ENCODE assay signal across 8 cellular contexts in genomic region chr5:154857091-154857533, GRCh38. TPM values are rescaled to one million over a fixed set of nuclear protein-coding genes. Genes with fewer than 3 reads are reported as not detected.
A peak's percentile ranks its signal among the peaks of the same experiment; 100 is the strongest.
DNase-seq lines count a peak whose midpoint lies in the region; ATAC-seq and TF ChIP-seq lines count a peak whose summit lies in the region.

No MANE protein-coding gene starts in this region.

- H3K27ac Mint-ChIP-seq in WTC11, result peak overlapping the region; percentile 96
- H3K27ac Mint-ChIP-seq in naive thymus-derived CD8-positive, alpha-beta T cell, result peak overlapping the region; percentile 91 to 100 (median 99)

- peak overlapping the region; percentile 88 to 99 (median 97) for H3K9ac ChIP-seq in BLaER1 treated with 17β-estradiol and CSF1 and Interleukin-3, amounts not matched to agents 10 nM and 100 nM

- H3K4me1 Mint-ChIP-seq in WTC11, result peaks cover 28% of the 10 kb centered on the region
- H3K4me1 Mint-ChIP-seq in naive thymus-derived CD8-positive, alpha-beta T cell, result peaks cover 22 to 36% (median 32%) of the 10 kb centered on the region in 4 donors

- H3K9me3 ChIP-seq in BLaER1 treated with 17β-estradiol and CSF1 and Interleukin-3, amounts not matched to agents 10 nM and 100 nM (replicated peaks in 1 of 11), result no peaks in the 10 kb centered on the region
- H3K9me3 ChIP-seq in vagina, result no peaks in the 10 kb centered on the region

- no peaks in the 10 kb centered on the region for H3K27me3 Mint-ChIP-seq in WTC11 (ENCODE audit: low read depth)
- H3K27me3 Mint-ChIP-seq in naive thymus-derived CD8-positive, alpha-beta T cell, result no peaks in the 10 kb centered on the region

- POLR2A ChIA-PET in WTC11 (lab: Charles Lee), result interaction anchor here (0.6 to 1.5 kb wide), 2 partner anchors 104 to 204 kb away, joined by 4 read pairs; no protein-coding TSS in a partner anchor
- POLR2A ChIA-PET in naive thymus-derived CD8-positive, alpha-beta T cell (lab: Charles Lee), result interaction anchor here (0.7 to 2.8 kb wide), 13 partner anchors 9 to 202 kb away, joined by 3 to 13 read pairs (median 4); partner anchors contain the start of genes GEMIN5 and LARP1

- peak overlapping the region; percentile 92 for H3K4me3 Mint-ChIP-seq in WTC11
- peak overlapping the region; percentile 87 to 97 (median 95) for H3K4me3 Mint-ChIP-seq in naive thymus-derived CD8-positive, alpha-beta T cell

- CTCF ChIA-PET in WTC11 (lab: Charles Lee), result interaction anchor here (1.0 to 1.5 kb wide), 2 partner anchors 12 to 35 kb away, joined by 3 read pairs; no protein-coding TSS in a partner anchor

- H3K36me3 Mint-ChIP-seq in WTC11, result peaks cover 1% of the 10 kb centered on the region; the same call in 1 of the 2 replicates
- peaks cover 0 to 11% (median 0%) of the 10 kb centered on the region in 3 donors for H3K36me3 Mint-ChIP-seq in naive thymus-derived CD8-positive, alpha-beta T cell

- peak overlapping the region; percentile 64 to 91 (median 86) for H3K4me3 ChIP-seq in BLaER1 treated with 17β-estradiol and CSF1 and Interleukin-3, amounts not matched to agents 10 nM and 100 nM
- peak overlapping the region; percentile 79 to 86 for H3K4me3 ChIP-seq in vagina

- H3K27ac ChIP-seq in BLaER1 treated with 17β-estradiol and CSF1 and Interleukin-3, amounts not matched to agents 10 nM and 100 nM, result peak overlapping the region; percentile 89 to 99 (median 99)
- peak overlapping the region; percentile 98 for H3K27ac ChIP-seq in vagina

- H3K36me3 ChIP-seq in BLaER1 treated with 17β-estradiol and CSF1 and Interleukin-3, amounts not matched to agents 10 nM and 100 nM, result peaks cover 0 to 11% (median 0%) of the 10 kb centered on the region in 11 experiments; a peak in 8 of 22 replicates
- H3K36me3 ChIP-seq in vagina, result no peaks in the 10 kb centered on the region

- peaks cover 41 to 48% (median 43%) of the 10 kb centered on the region in 10 experiments for H3K4me1 ChIP-seq in BLaER1 treated with 17β-estradiol and CSF1 and Interleukin-3, amounts not matched to agents 10 nM and 100 nM
- H3K4me1 ChIP-seq in vagina, result peaks cover 40% of the 10 kb centered on the region

- peaks cover 17 to 30% (median 24%) of the 10 kb centered on the region in 11 experiments for H4K20me1 ChIP-seq in BLaER1 treated with 17β-estradiol and CSF1 and Interleukin-3, amounts not matched to agents 10 nM and 100 nM

- peak; percentile 29 for ATAC-seq in GM19324 (IDR thresholded peaks at IDR 0.05; ENCODE audit: low FRiP score, unreplicated experiment)
- peak; percentile 18 for ATAC-seq in HG03520 (IDR thresholded peaks at IDR 0.05; ENCODE audit: unreplicated experiment)
- no peak for ATAC-seq in WTC11
- peak; percentile 22 to 27 for ATAC-seq in naive thymus-derived CD8-positive, alpha-beta T cell
- ATAC-seq in HG02970 (IDR thresholded peaks at IDR 0.05; ENCODE audit: low FRiP score, unreplicated experiment), result no peak

- H3K9me3 Mint-ChIP-seq in WTC11, result no peaks in the 10 kb centered on the region
- no peaks in the 10 kb centered on the region for H3K9me3 Mint-ChIP-seq in naive thymus-derived CD8-positive, alpha-beta T cell

- TF ChIP-seq POLR2A in vagina (IDR thresholded peaks at IDR 0.05), result no peak

- TF ChIP-seq CTCF in WTC11 (IDR thresholded peaks at IDR 0.05), result no peak
- TF ChIP-seq CTCF in vagina (IDR thresholded peaks at IDR 0.05), result no peak

- DNase-seq in WTC11 (ENCODE audit: low spot score) (no peak), epidermal melanocyte (ENCODE audit: insufficient read length, low spot score) (peak; percentile 21), vagina (ENCODE audit: extremely low spot score in 2 of 2) (no peak)
- peak in 5 of 10 donors; percentile 39 to 58 (median 47) for DNase-seq in naive thymus-derived CD8-positive, alpha-beta T cell

- H3K4me2 ChIP-seq in BLaER1 treated with 17β-estradiol and CSF1 and Interleukin-3, amounts not matched to agents 10 nM and 100 nM, result peak overlapping the region; percentile 89 to 99 (median 94)

- H3K27me3 ChIP-seq in BLaER1 treated with 17β-estradiol and CSF1 and Interleukin-3, amounts not matched to agents 10 nM and 100 nM, result no peaks in the 10 kb centered on the region
- no peaks in the 10 kb centered on the region for H3K27me3 ChIP-seq in vagina

- intact Hi-C loops in vagina (cut with DNase I), result loop anchor here (2.0 kb wide), 1 partner anchor 102 kb away; the partner anchor contains the start of gene LARP1

TF ChIP-seq in WTC11, 78 proteins besides CTCF, POLR2A, EP300 and RAD21:
- TF ChIP-seq NFYB (CRISPR knock-in tag; conservative IDR thresholded peaks at IDR 0.05; ENCODE audit: low read depth) (0 out of 2 replicates have a peak, but pooled peaks have one; percentile 9), EMX1 (CRISPR knock-in tag; IDR thresholded peaks at IDR 0.05) (no peak)

RNA-seq across cellular contexts. Expression of gene CNOT8, which starts 1.3 kb away (rescaled TPM):
- total RNA-seq in WTC11 (2021), result 51.7 to 58.6 TPM (median 54.4 TPM) in 3 replicates
- 100 to 1,000 TPM; 112 to 116 TPM for total RNA-seq in naive thymus-derived CD8-positive, alpha-beta T cell
- polyA plus RNA-seq in naive thymus-derived CD8-positive, alpha-beta T cell, result 100 to 1,000 TPM; 134 to 157 (median 153) TPM
- total RNA-seq in vagina, result 62.1 TPM

RNA-seq across cellular contexts. Expression of gene FAXDC2, which starts 6.7 kb away (rescaled TPM):
- total RNA-seq in WTC11 (2021) (3.9 to 6.0 TPM (median 5.5 TPM) in 3 replicates), vagina (35.4 TPM)
- under 1 TPM; 0.22 to 0.86 TPM for total RNA-seq in naive thymus-derived CD8-positive, alpha-beta T cell
- polyA plus RNA-seq in naive thymus-derived CD8-positive, alpha-beta T cell, result under 1 TPM in 2 of 3 donors, not detected in 1; 0.34 to 0.67 TPM

Comparison
In these comparisons a context has a peak if more than half of its experiments do, and no peak if none do; other contexts are left out.
1. ATAC-seq: peak in GM19324 (single experiment), HG03520 (single experiment) and naive thymus-derived CD8-positive, alpha-beta T cell (2 of 2); none in WTC11 (single experiment) and HG02970 (single experiment).